Comparison of ENCODE assay signal across 23 cellular contexts in genomic region chr15:73962409-73962808, GRCh38.
"Had no signal": no experiment of that assay in that cellular context is flagged by ENCODE, and none has a peak within 500 bp of the region (broad histone marks: within the 10 kb centered on the region; RNA-seq: fewer than 3 reads in every experiment).

No MANE protein-coding gene starts in this region.

- H3K27ac Mint-ChIP-seq: activated CD8-positive, alpha-beta T cell treated with anti-CD3 and anti-CD28 coated beads for 36 hours; activated naive CD4-positive, alpha-beta T cell treated with anti-CD3 and anti-CD28 coated beads, Interleukin-2, amount 10 ng/mL, durations not matched to agents 7 days and 5 days; activated naive CD8-positive, alpha-beta T cell treated with anti-CD3 and anti-CD28 coated beads for 36 hours; activated T-helper 1 cell treated with anti-CD3 and anti-CD28 coated beads, Interleukin-12 subunit alpha, Interleukin-12 subunit beta, Interleukin-2, Interleukin-4 antibody, amounts not matched to agents 30 ng/mL and 10 ng/mL and 1 ng/mL, durations not matched to agents 14 hours and 24 hours and 36 hours; T-helper 2 cell treated with Interferon-gamma antibody and Interleukin-4, amounts not matched to agents 5 μg/mL and 100 μg/mL, for 36 hours had no signal

- H3K27me3 Mint-ChIP-seq: activated CD8-positive, alpha-beta T cell treated with anti-CD3 and anti-CD28 coated beads for 36 hours; activated naive CD4-positive, alpha-beta T cell treated with anti-CD3 and anti-CD28 coated beads, Interleukin-2, amount 10 ng/mL, durations not matched to agents 7 days and 5 days; activated naive CD8-positive, alpha-beta T cell treated with anti-CD3 and anti-CD28 coated beads for 36 hours had no signal

- DNase-seq: activated CD4-positive, alpha-beta T cell treated with anti-CD3 and anti-CD28 coated beads for 4 hours; activated CD8-positive, alpha-beta memory T cell treated with anti-CD3 and anti-CD28 coated beads, Interleukin-2, amount 50 U/mL, for 4 hours; activated CD8-positive, alpha-beta T cell treated with anti-CD3 and anti-CD28 coated beads for 36 hours; activated gamma-delta T cell; activated naive CD4-positive, alpha-beta T cell treated with anti-CD3 and anti-CD28 coated beads, Interleukin-2, amount 10 ng/mL, durations not matched to agents 7 days and 5 days; activated naive CD8-positive, alpha-beta T cell treated with anti-CD3 and anti-CD28 coated beads for 36 hours; brain microvascular endothelial cell; IMR-90; Kasumi-1; KBM-7; NCI-H1048; NCI-H146; NCI-H187 treated with DMSO at 0.1 percent for 48 hours; NCI-H2081 treated with DMSO at 0.1 percent for 48 hours; NCI-H226; NCI-H510A treated with DMSO at 0.1 percent for 48 hours; NCI-H69; NK-92 treated with Interleukin-12 subunit alpha and Interleukin-12 subunit beta, amount 100 ng/mL, for 24 hours; SHP77 treated with DMSO at 0.1 percent for 48 hours; SW 1271 had no signal

- H3K9me3 Mint-ChIP-seq: activated CD8-positive, alpha-beta T cell treated with anti-CD3 and anti-CD28 coated beads for 36 hours; activated naive CD4-positive, alpha-beta T cell treated with anti-CD3 and anti-CD28 coated beads, Interleukin-2, amount 10 ng/mL, durations not matched to agents 7 days and 5 days; activated naive CD8-positive, alpha-beta T cell treated with anti-CD3 and anti-CD28 coated beads for 36 hours; activated T-helper 1 cell treated with anti-CD3 and anti-CD28 coated beads, Interleukin-12 subunit alpha, Interleukin-12 subunit beta, Interleukin-2, Interleukin-4 antibody, amounts not matched to agents 30 ng/mL and 10 ng/mL and 1 ng/mL, durations not matched to agents 14 hours and 24 hours and 36 hours; T-helper 2 cell treated with Interferon-gamma antibody and Interleukin-4, amounts not matched to agents 5 μg/mL and 100 μg/mL, for 36 hours had no signal

- H3K4me3 Mint-ChIP-seq: activated CD8-positive, alpha-beta T cell treated with anti-CD3 and anti-CD28 coated beads for 36 hours; activated naive CD4-positive, alpha-beta T cell treated with anti-CD3 and anti-CD28 coated beads, Interleukin-2, amount 10 ng/mL, durations not matched to agents 7 days and 5 days; activated naive CD8-positive, alpha-beta T cell treated with anti-CD3 and anti-CD28 coated beads for 36 hours; activated T-helper 1 cell treated with anti-CD3 and anti-CD28 coated beads, Interleukin-12 subunit alpha, Interleukin-12 subunit beta, Interleukin-2, Interleukin-4 antibody, amounts not matched to agents 30 ng/mL and 10 ng/mL and 1 ng/mL, durations not matched to agents 14 hours and 24 hours and 36 hours; T-helper 2 cell treated with Interferon-gamma antibody and Interleukin-4, amounts not matched to agents 5 μg/mL and 100 μg/mL, for 36 hours had no signal

- ATAC-seq: activated CD4-positive, CD25-positive, alpha-beta regulatory T cell treated with anti-CD3 and anti-CD28 coated beads, Interleukin-2, amount 50 U/mL, for 24 hours; activated CD8-positive, alpha-beta T cell treated with anti-CD3 and anti-CD28 coated beads for 36 hours had no signal

- H3K36me3 Mint-ChIP-seq: activated naive CD4-positive, alpha-beta T cell treated with anti-CD3 and anti-CD28 coated beads, Interleukin-2, amount 10 ng/mL, durations not matched to agents 7 days and 5 days; activated naive CD8-positive, alpha-beta T cell treated with anti-CD3 and anti-CD28 coated beads for 36 hours had no signal
